23 cellular contexts compared by ENCODE assay signal in genomic region chr2:36818542-36818941, GRCh38.
"Had no signal": no experiment of that assay in that cellular context is flagged by ENCODE, and none has a peak within 500 bp of the region (broad histone marks: within the 10 kb centered on the region; RNA-seq: fewer than 3 reads in every experiment).

No MANE protein-coding gene starts in this region.

- H2AFZ ChIP-seq: PC-9 had no signal

- H3K27ac ChIP-seq: HL-60, KMS-11, PC-9, SJCRH30 had no signal

- H3K36me3 ChIP-seq: Peyer's patch, SJCRH30 had no signal

- H3K9me3 ChIP-seq: Peyer's patch, SJCRH30 had no signal

- DNase-seq: IMR-90; Kasumi-1; MM.1S; NCI-H1092 treated with DMSO at 0.1 percent for 48 hours; NCI-H1436; NCI-H1694; NCI-H187 treated with DMSO at 0.1 percent for 48 hours; NCI-H2029 treated with DMSO at 0.1 percent for 48 hours; NCI-H2171 treated with DMSO at 0.1 percent for 48 hours; NCI-H345; NCI-H446 treated with DMSO at 0.1 percent for 48 hours; NCI-H510A treated with DMSO at 0.1 percent for 48 hours; NCI-H526 treated with DMSO at 0.1 percent for 48 hours; NCI-H748 treated with DMSO at 0.1 percent for 48 hours; NK-92 treated with Interleukin-12 subunit alpha and Interleukin-12 subunit beta, amount 100 ng/mL, for 24 hours; PC-9; SHP77 treated with DMSO at 0.1 percent for 48 hours; SJCRH30 had no signal

- H3K9ac ChIP-seq: KMS-11 had no signal

- H3K4me2 ChIP-seq: KMS-11, PC-9 had no signal

- H3K4me1 ChIP-seq: SJCRH30 had no signal

- H3K4me3 ChIP-seq: PC-9, Peyer's patch, SJCRH30 had no signal

- ATAC-seq: Right ventricle myocardium inferior, SK-N-SH treated with all-trans-retinoic acid at 6 μM for 48 hours had no signal

- H3K27me3 ChIP-seq: Peyer's patch had no signal
